Comparison of ENCODE assay signal across 12 cellular contexts in the genomic region with DNA sequence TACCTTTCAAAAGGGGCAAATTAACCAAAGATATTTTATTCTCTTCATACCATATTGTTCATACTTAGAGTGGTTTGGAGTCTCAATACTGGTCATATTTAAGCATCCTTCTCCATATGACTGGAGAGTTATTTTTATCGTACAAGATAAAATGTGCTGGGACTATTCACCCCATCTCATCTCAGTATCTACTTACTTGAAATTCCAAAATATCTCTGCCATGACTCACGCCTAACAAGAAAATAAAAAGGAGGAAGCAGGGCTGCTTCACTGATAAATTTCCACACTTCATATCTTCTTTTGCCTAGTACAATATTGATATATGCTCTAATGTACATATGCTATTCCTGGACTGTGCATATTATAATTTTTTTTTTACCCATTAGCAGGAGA.
DNase-seq lines count a peak whose midpoint lies in the region; TF ChIP-seq lines count a peak whose summit lies in the region.
"Had no signal": no experiment of that assay in that cellular context is flagged by ENCODE, and none has a peak within 500 bp of the region (broad histone marks: within the 10 kb centered on the region; RNA-seq: fewer than 3 reads in every experiment).

No MANE protein-coding gene starts in this region.

- H3K4me1 ChIP-seq in SJSA1 (replicated peaks) (no peaks in the 10 kb centered on the region), skeletal muscle satellite cell (ENCODE audit: control insufficient read depth, insufficient read depth, low read length) (peaks cover 13% of the 10 kb centered on the region)

- H3K9ac ChIP-seq in skeletal muscle satellite cell (ENCODE audit: low read depth, low read length), result peak overlapping the region; percentile 73

- no peaks in the 10 kb centered on the region for H3K9me3 ChIP-seq in SJSA1 (replicated peaks)
- H3K9me3 ChIP-seq in skeletal muscle satellite cell (replicated peaks; ENCODE audit: low read length), result no peaks in the 10 kb centered on the region

- H3K27me3 ChIP-seq in SJSA1 (replicated peaks) (no peaks in the 10 kb centered on the region), skeletal muscle satellite cell (ENCODE audit: control insufficient read depth, insufficient read depth, low read length) (no peaks in the 10 kb centered on the region)

- H3K27ac ChIP-seq in SJSA1, result peak overlapping the region; percentile 63
- H3K27ac ChIP-seq in coronary artery, result no peak overlapping the region

- TF ChIP-seq CTCF in fibroblast of the aortic adventitia (IDR thresholded peaks at IDR 0.05; ENCODE audit: insufficient read depth, low read length) (no peak), coronary artery (IDR thresholded peaks at IDR 0.05) (no peak)

- no peaks in the 10 kb centered on the region for H3K36me3 ChIP-seq in SJSA1
- no peaks in the 10 kb centered on the region for H3K36me3 ChIP-seq in skeletal muscle satellite cell (ENCODE audit: insufficient read depth, low read length)

- peak overlapping the region; percentile 67 for H3K4me2 ChIP-seq in skeletal muscle satellite cell (ENCODE audit: low read length)

- DNase-seq in HPDE6-E6E7 (ENCODE audit: extremely low spot score), result peak; percentile 2
- peak in 1 of 2 experiments; percentile 18 for DNase-seq in SJSA1 (ENCODE audit: low read depth in 1 of 2, low spot score in 2 of 2)
- DNase-seq in fibroblast of the aortic adventitia (ENCODE audit: low read depth), result peak; percentile 83
- no peak for DNase-seq in coronary artery (ENCODE audit: low spot score)
- no peak for DNase-seq in NCI-H2107 treated with DMSO at 0.1 percent for 48 hours (lab: John Stamatoyannopoulos, UW; ENCODE audit: unreplicated experiment)
- DNase-seq in activated effector memory CD4-positive, alpha-beta T cell treated with anti-CD3 and anti-CD28 coated beads, Interleukin-2, amount 50 U/mL, for 16 hours, result no peak
- DNase-seq: activated CD4-positive, alpha-beta T cell treated with anti-CD3 and anti-CD28 coated beads, Interleukin-2, amount 10 ng/mL, durations not matched to agents 7 days and 5 days; activated gamma-delta T cell treated with Interleukin-2 at 50 U/mL for 16 hours; cortex of kidney; NCI-H526 had no signal

- H3K4me3 ChIP-seq in SJSA1 (no peak overlapping the region), fibroblast of the aortic adventitia (ENCODE audit: low read depth, low read length) (no peak overlapping the region), skeletal muscle satellite cell (ENCODE audit: low read length) (peak overlapping the region; percentile 44), coronary artery (no peak overlapping the region)
- H3K4me3 ChIP-seq: lung had no signal

Comparison
In these comparisons a context has a peak if more than half of its experiments do, and no peak if none do; other contexts are left out.
1. DNase-seq: peak in HPDE6-E6E7 (single experiment) and fibroblast of the aortic adventitia (single experiment); none in coronary artery (single experiment), NCI-H2107 treated with DMSO at 0.1 percent for 48 hours (single experiment) and activated effector memory CD4-positive, alpha-beta T cell treated with anti-CD3 and anti-CD28 coated beads, Interleukin-2, amount 50 U/mL, for 16 hours (single experiment).